11 cellular contexts compared by ENCODE assay signal in genomic region chr7:19107142-19107391, GRCh38. TPM values are rescaled to one million over a fixed set of nuclear protein-coding genes. Genes with fewer than 3 reads are reported as not detected.
DNase-seq lines count a peak whose midpoint lies in the region; ATAC-seq and TF ChIP-seq lines count a peak whose summit lies in the region.
"Had no signal": no experiment of that assay in that cellular context is flagged by ENCODE, and none has a peak within 500 bp of the region (broad histone marks: within the 10 kb centered on the region; RNA-seq: fewer than 3 reads in every experiment).

No MANE protein-coding gene starts in this region.

- no peak for TF ChIP-seq CTCF in AG04450 (IDR thresholded peaks at IDR 0.05; ENCODE audit: low read depth, low read length)
- TF ChIP-seq CTCF in RWPE2 (IDR thresholded peaks at IDR 0.05; ENCODE audit: poor library complexity, severe bottlenecking): no peak
- no peak for TF ChIP-seq CTCF in fibroblast of villous mesenchyme (IDR thresholded peaks at IDR 0.05; ENCODE audit: insufficient read depth, low read depth, low read length)
- no peak for TF ChIP-seq CTCF in ovary (IDR thresholded peaks at IDR 0.05)
- no peak for TF ChIP-seq CTCF in GM13976 (IDR thresholded peaks at IDR 0.05; ENCODE audit: borderline replicate concordance, control extremely low read depth, extremely low read depth, insufficient read depth, missing control alignments)

- CTCF ChIA-PET in AG04450 (lab: Charles Lee): interaction anchor here (3.2 kb wide), 1 partner anchor 414 kb away, joined by 11 read pairs; no protein-coding TSS in a partner anchor

- ATAC-seq in RWPE2 (ENCODE audit: low read depth) (no peak; the same call in 2 of the 3 replicates), GM18870 (IDR thresholded peaks at IDR 0.05; ENCODE audit: unreplicated experiment) (no peak), HG02610 (IDR thresholded peaks at IDR 0.05; ENCODE audit: unreplicated experiment) (no peak)
- ATAC-seq: activated naive CD8-positive, alpha-beta T cell treated with anti-CD3 and anti-CD28 coated beads, Interleukin-2, amount 50 U/mL, for 24 hours had no signal

- no peaks in the 10 kb centered on the region for H3K27me3 ChIP-seq in AG04450 (ENCODE audit: control insufficient read depth, insufficient read depth, low read length)
- H3K27me3 ChIP-seq in RWPE2 (ENCODE audit: insufficient read depth, poor library complexity, severe bottlenecking): peaks cover 82% of the 10 kb centered on the region
- no peaks in the 10 kb centered on the region for H3K27me3 ChIP-seq in ovary

- WGBS in ovary, 3 donors: 0 to 2% (median 2%) methylated on average over 8 of the region's 8 CpGs

- H3K27ac ChIP-seq in AG04450 (ENCODE audit: low read depth, low read length) (peak overlapping the region; percentile 75), RWPE2 (ENCODE audit: poor library complexity, severe bottlenecking) (no peak overlapping the region), ovary (no peak overlapping the region)

- no peak for TF ChIP-seq EP300 in ovary (IDR thresholded peaks at IDR 0.05)

- peak overlapping the region; percentile 65 for H3K4me3 ChIP-seq in AG04450 (ENCODE audit: low read depth, low read length)
- H3K4me3 ChIP-seq in RWPE2 (ENCODE audit: severe bottlenecking): peak overlapping the region; percentile 11
- H3K4me3 ChIP-seq in fibroblast of villous mesenchyme (ENCODE audit: low read depth, low read length): peak overlapping the region; percentile 55
- peak overlapping the region; percentile 42 for H3K4me3 ChIP-seq in ovary

- H3K4me1 ChIP-seq in RWPE2 (ENCODE audit: insufficient read depth, poor library complexity, severe bottlenecking) (no peaks in the 10 kb centered on the region), ovary (ENCODE audit: insufficient read depth) (peaks cover 2% of the 10 kb centered on the region)

- DNase-seq in AG04450 (ENCODE audit: low read depth, low spot score): no peak
- no peak for DNase-seq in RWPE2 (ENCODE audit: low spot score)
- DNase-seq in fibroblast of villous mesenchyme (ENCODE audit: low read depth): no peak
- DNase-seq in ovary: no peak
- DNase-seq in NCI-H2107 (lab: John Stamatoyannopoulos, UW): no peak
- DNase-seq in GM13976 (ENCODE audit: low spot score): no peak
- DNase-seq: activated naive CD8-positive, alpha-beta T cell treated with anti-CD3 and anti-CD28 coated beads, Interleukin-2, amount 50 U/mL, for 24 hours; NCI-H187 had no signal

- in situ Hi-C loops in GM13976 (cut with MboI; ENCODE audit: low sequenced_read_pairs, unreplicated experiment): loop anchor here (25.0 kb wide), 2 partner anchors 555 to 1680 kb away; partner anchors contain the start of gene SP8

- H3K9me3 ChIP-seq in AG04450 (ENCODE audit: control insufficient read depth, insufficient read depth, low read length) (peaks cover under 1% of the 10 kb centered on the region; the same call in 1 of the 2 replicates), RWPE2 (ENCODE audit: severe bottlenecking) (no peaks in the 10 kb centered on the region), ovary (no peaks in the 10 kb centered on the region)

- H3K36me3 ChIP-seq in RWPE2 (ENCODE audit: low read depth) (no peaks in the 10 kb centered on the region), ovary (no peaks in the 10 kb centered on the region)

- TF ChIP-seq POLR2A in ovary (IDR thresholded peaks at IDR 0.05): no peak

- POLR2A ChIA-PET in AG04450 (lab: Yijun Ruan, JAX): interaction anchor here (2.0 kb wide), 1 partner anchor 11 kb away, joined by 6 read pairs; the partner anchor contains the start of gene TWIST1

- intact Hi-C loops in ovary (cut with DNase I): no loop called here

RNA-seq across cellular contexts. Expression of gene TWIST1, which starts 10.4 kb away (rescaled TPM):
- 19.4 and 26.5 TPM in 2 replicates for polyA plus RNA-seq in AG04450 (2011; rRNA removed)
- polyA minus RNA-seq in AG04450 (2011; rRNA and poly(A)+ RNA removed): 20.6 and 24.2 TPM in 2 replicates
- total RNA-seq in fibroblast of villous mesenchyme: 16.4 and 19.3 TPM in 2 replicates
- total RNA-seq in ovary: 1 to 10 TPM; 2.7 to 8.6 (median 5.0) TPM
- 1 to 10 TPM; 4.3 to 6.9 TPM for polyA plus RNA-seq in ovary

RNA-seq across cellular contexts. Expression of gene FERD3L, which starts 38.2 kb away (rescaled TPM):
- not detected in 2 replicates for polyA plus RNA-seq in AG04450 (2011; rRNA removed)
- polyA minus RNA-seq in AG04450 (2011; rRNA and poly(A)+ RNA removed): not detected in 2 replicates
- not detected in 2 replicates for total RNA-seq in fibroblast of villous mesenchyme
- total RNA-seq in ovary: not detected
- polyA plus RNA-seq in ovary: not detected
- total RNA-seq: activated CD4-positive, alpha-beta T cell treated with anti-CD3 and anti-CD28 coated beads, Interleukin-2, amount 10 ng/mL, durations not matched to agents 24 days and 14 days had no signal

Comparison
In these comparisons a context has a peak if more than half of its experiments do, and no peak if none do; other contexts are left out.
1. H3K4me3 ChIP-seq: peak in every context shown above with its lines; median percentile 65 in AG04450; 55 in fibroblast of villous mesenchyme; 42 in ovary; 11 in RWPE2.